ENCODE assay signal across 17 cellular contexts in the genomic region with DNA sequence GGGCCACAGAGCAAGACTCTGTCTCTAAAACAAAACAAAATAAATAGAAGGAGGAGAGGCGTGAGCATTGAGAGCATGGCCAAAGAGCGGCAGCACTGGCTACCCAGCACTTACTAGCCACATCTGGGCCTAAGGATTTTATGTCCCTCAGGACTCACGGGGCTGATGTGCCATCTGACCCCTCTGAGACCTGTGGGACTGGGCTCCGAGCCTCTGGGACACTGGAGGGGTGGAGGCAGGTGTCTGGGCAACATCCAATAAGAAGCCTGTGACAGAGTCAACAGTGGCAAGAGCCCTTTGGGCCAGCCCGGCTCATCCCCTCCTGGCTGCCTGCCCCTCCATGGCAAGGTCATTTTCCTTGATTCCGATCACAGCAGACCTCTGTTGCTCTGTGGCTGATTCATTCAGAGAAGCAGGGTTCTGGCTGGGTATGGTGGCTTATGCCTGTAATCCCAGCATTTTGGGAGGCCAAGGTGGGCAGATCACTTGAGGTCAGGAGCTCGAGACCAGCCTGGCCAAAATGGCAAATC.
DNase-seq lines count a peak whose midpoint lies in the region; ATAC-seq, FAIRE-seq and TF ChIP-seq lines count a peak whose summit lies in the region.
"Had no signal": no experiment of that assay in that cellular context is flagged by ENCODE, and none has a peak within 500 bp of the region (broad histone marks: within the 10 kb centered on the region; RNA-seq: fewer than 3 reads in every experiment).

No MANE protein-coding gene starts in this region.

- no peak overlapping the region for H3K4me3 ChIP-seq in BLaER1 treated with 17β-estradiol and CSF1 and Interleukin-3, amounts not matched to agents 10 nM and 100 nM
- H3K4me3 ChIP-seq in adrenal gland, result no peak overlapping the region
- no peak overlapping the region for H3K4me3 ChIP-seq in kidney (ENCODE audit: low read length in 2 of 2)
- H3K4me3 ChIP-seq in spleen, result no peak overlapping the region
- H3K4me3 ChIP-seq: HAP-1 had no signal

- no peaks in the 10 kb centered on the region for H3K27me3 ChIP-seq in BLaER1 treated with 17β-estradiol and CSF1 and Interleukin-3, amounts not matched to agents 10 nM and 100 nM
- H3K27me3 ChIP-seq in adrenal gland, result no peaks in the 10 kb centered on the region
- no peaks in the 10 kb centered on the region for H3K27me3 ChIP-seq in spleen (replicated peaks in 1 of 7)
- H3K27me3 ChIP-seq: BE2C had no signal

- FAIRE-seq in kidney (lab: Jason Lieb, UNC), result no peak
- FAIRE-seq: A204.1, H1 had no signal

- peak overlapping the region in 4 of 11 experiments; percentile 25 to 66 (median 40); a peak in 7 of 22 replicates for H3K27ac ChIP-seq in BLaER1 treated with 17β-estradiol and CSF1 and Interleukin-3, amounts not matched to agents 10 nM and 100 nM
- H3K27ac ChIP-seq in adrenal gland, result peak overlapping the region in 1 of 5 donors; percentile 41
- H3K27ac ChIP-seq in kidney (ENCODE audit: low read depth in 2 of 2, low read length in 2 of 2), result no peak overlapping the region
- H3K27ac ChIP-seq in spleen, result no peak overlapping the region

- intact Hi-C loops in adrenal gland (cut with DNase I), result no loop called here
- intact Hi-C loops in kidney (cut with DNase I), result no loop called here
- intact Hi-C loops in spleen (cut with DNase I; ENCODE audit: low total_unique reads), result no loop called here

- H3K9ac ChIP-seq in BLaER1 treated with 17β-estradiol and CSF1 and Interleukin-3, amounts not matched to agents 10 nM and 100 nM, result no peak overlapping the region; a peak in 2 of 22 replicates
- no peak overlapping the region for H3K9ac ChIP-seq in kidney (ENCODE audit: low read length in 2 of 2)

- H3K4me2 ChIP-seq in BLaER1 treated with 17β-estradiol and CSF1 and Interleukin-3, amounts not matched to agents 10 nM and 100 nM, result peak overlapping the region in 9 of 11 experiments; percentile 12 to 78 (median 63); a peak in 13 of 22 replicates

- peaks cover 0 to 24% (median 22%) of the 10 kb centered on the region in 10 experiments; a peak in 15 of 20 replicates for H3K4me1 ChIP-seq in BLaER1 treated with 17β-estradiol and CSF1 and Interleukin-3, amounts not matched to agents 10 nM and 100 nM
- H3K4me1 ChIP-seq in adrenal gland (replicated peaks in 1 of 2) (no peaks in the 10 kb centered on the region), kidney (ENCODE audit: control insufficient read depth in 1 of 2, insufficient read depth in 1 of 2, low read depth in 1 of 2, low read length in 2 of 2) (no peaks in the 10 kb centered on the region), spleen (no peaks in the 10 kb centered on the region)
- H3K4me1 ChIP-seq: BE2C, HAP-1 had no signal

- H4K20me1 ChIP-seq in BLaER1 treated with 17β-estradiol and CSF1 and Interleukin-3, amounts not matched to agents 10 nM and 100 nM, result 0 out of 22 replicates have a peak, but pooled peaks cover 0 to 9% (median 0%) of the 10 kb centered on the region in 11 experiments

- TF ChIP-seq POLR2A in adrenal gland (IDR thresholded peaks at IDR 0.05) (no peak), spleen (IDR thresholded peaks at IDR 0.05) (no peak)

- H3K9me3 ChIP-seq in BLaER1 treated with 17β-estradiol and CSF1 and Interleukin-3, amounts not matched to agents 10 nM and 100 nM (replicated peaks in 1 of 11), result peaks cover 9 to 20% (median 17%) of the 10 kb centered on the region in 11 experiments; a peak in 17 of 22 replicates
- H3K9me3 ChIP-seq in adrenal gland (replicated peaks in 1 of 3) (no peaks in the 10 kb centered on the region), kidney (ENCODE audit: control insufficient read depth in 1 of 2, low read length in 2 of 2) (no peaks in the 10 kb centered on the region), spleen (peaks cover 0 to 5% (median 0%) of the 10 kb centered on the region in 8 donors)
- H3K9me3 ChIP-seq: BE2C, HAP-1 had no signal

- peaks cover 0 to 82% (median 64%) of the 10 kb centered on the region in 11 experiments; a peak in 20 of 22 replicates for H3K36me3 ChIP-seq in BLaER1 treated with 17β-estradiol and CSF1 and Interleukin-3, amounts not matched to agents 10 nM and 100 nM
- H3K36me3 ChIP-seq in adrenal gland (replicated peaks in 1 of 2) (no peaks in the 10 kb centered on the region), kidney (ENCODE audit: control insufficient read depth in 1 of 2, insufficient read depth in 2 of 2, low read length in 2 of 2) (no peaks in the 10 kb centered on the region), spleen (peaks cover 0 to 33% (median 0%) of the 10 kb centered on the region in 6 donors)
- H3K36me3 ChIP-seq: BE2C, HAP-1 had no signal

- WGBS in adrenal gland, 4 donors, result 67 to 78% (median 70%) methylated on average over 5 to 7 of the region's 7 CpGs
- WGBS in spleen, 5 donors, result 89 to 97% (median 93%) methylated on average over 7 of the region's 7 CpGs

- TF ChIP-seq CTCF in adrenal gland (IDR thresholded peaks at IDR 0.05), result no peak
- no peak for TF ChIP-seq CTCF in kidney (IDR thresholded peaks at IDR 0.05; ENCODE audit: borderline replicate concordance, extremely low read depth, insufficient read depth)
- TF ChIP-seq CTCF in spleen (IDR thresholded peaks at IDR 0.05 in 8 of 11, conservative IDR thresholded peaks at IDR 0.05 in 3 of 11), result no peak

- no peak for ATAC-seq in HG03354 (IDR thresholded peaks at IDR 0.05; ENCODE audit: poor library complexity, severe bottlenecking, unreplicated experiment)
- ATAC-seq in GM19463 (IDR thresholded peaks at IDR 0.05; ENCODE audit: unreplicated experiment), result no peak
- ATAC-seq: HepG2 had no signal

- peak; percentile 32 to 85 (median 74) for DNase-seq in adrenal gland
- DNase-seq in kidney, result peak; percentile 50
- peak; percentile 45 for DNase-seq in spleen
- no peak for DNase-seq in HPDE6-E6E7 (ENCODE audit: extremely low spot score)
- DNase-seq: ACHN; BE2C; CD4-positive, alpha-beta memory T cell; DMS79 treated with DMSO at 0.1 percent for 48 hours; GF-D8; KBM-7 had no signal
